In the genomic region with DNA sequence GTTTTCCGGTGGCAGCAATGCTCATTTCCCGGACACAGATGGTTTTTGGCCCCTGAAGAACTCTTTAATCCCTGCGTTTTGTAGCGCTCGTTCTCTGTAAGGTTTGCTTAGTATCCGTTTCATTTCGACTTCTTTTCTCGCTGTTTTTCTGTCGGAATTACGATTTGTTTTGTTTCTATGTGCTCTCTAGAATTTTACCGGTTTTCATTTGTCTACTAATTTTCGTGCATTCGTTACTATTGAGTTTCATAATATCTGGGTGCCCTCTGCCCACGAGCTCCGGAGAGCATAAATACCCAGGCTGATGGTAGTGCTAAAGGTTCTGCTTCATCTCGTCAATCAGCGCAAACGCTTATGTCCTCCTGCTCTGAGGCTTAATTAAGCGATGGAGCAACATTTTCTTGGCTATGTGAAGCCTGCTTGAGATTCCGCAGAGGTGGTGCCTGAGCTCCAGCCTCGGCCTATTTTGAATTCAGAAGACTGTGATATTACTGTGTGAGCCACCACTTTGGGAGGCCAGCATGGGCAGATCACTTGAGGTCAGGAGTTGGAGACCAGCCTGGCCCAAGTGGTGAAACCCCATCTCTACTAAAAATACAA, we compare ENCODE assay signal across 8 cellular contexts. TPM values are rescaled to one million over a fixed set of nuclear protein-coding genes. Genes with fewer than 3 reads are reported as not detected.
DNase-seq lines count a peak whose midpoint lies in the region; ATAC-seq and TF ChIP-seq lines count a peak whose summit lies in the region.

No MANE protein-coding gene starts in this region.

- no peak overlapping the region for H3K9ac ChIP-seq in mammary epithelial cell (ENCODE audit: insufficient read depth, low read length)

- peak overlapping the region; percentile 79 for H2AFZ ChIP-seq in mammary epithelial cell (ENCODE audit: low read depth, low read length)

- POLR2A ChIA-PET in naive thymus-derived CD4-positive, alpha-beta T cell (lab: Charles Lee) = interaction anchor here (0.6 to 17.7 kb wide), 17 partner anchors 7 to 523 kb away, joined by 3 to 1009 read pairs (median 39); a partner anchor contains a TSS

- H4K20me1 ChIP-seq in mammary epithelial cell (ENCODE audit: insufficient read depth, low read length) = no peaks in the 10 kb centered on the region

- DNase-seq in AG10803 (ENCODE audit: low read depth) = peak; percentile 60
- DNase-seq in LHCN-M2 (ENCODE audit: low read depth) = peak; percentile 54
- no peak for DNase-seq in mammary epithelial cell
- peak in 1 of 9 donors; percentile 25 for DNase-seq in naive thymus-derived CD4-positive, alpha-beta T cell
- DNase-seq in T1000 (lab: John Stamatoyannopoulos, UW) = no peak
- DNase-seq in activated effector memory CD4-positive, alpha-beta T cell treated with Interleukin-2 at 50 U/mL for 16 hours = no peak
- DNase-seq in cortex of kidney (lab: John Stamatoyannopoulos, UW) = no peak

- peaks cover 4% of the 10 kb centered on the region for H3K4me1 ChIP-seq in mammary epithelial cell (ENCODE audit: insufficient read depth, low read length)
- H3K4me1 ChIP-seq in naive thymus-derived CD4-positive, alpha-beta T cell (ENCODE audit: control insufficient read depth in 2 of 2, insufficient read depth in 2 of 2, low read length in 2 of 2) = peaks cover 16 to 21% of the 10 kb centered on the region in 2 donors

- WGBS in mammary epithelial cell (ENCODE audit: low coverage, missing lambda C conversion rate) = 18% methylated on average over 21 of the region's 21 CpGs

- peak overlapping the region; percentile 84 to 100 (median 98) for H3K4me3 Mint-ChIP-seq in naive thymus-derived CD4-positive, alpha-beta T cell

- no peak for TF ChIP-seq CTCF in AG10803 (conservative IDR thresholded peaks at IDR 0.05; ENCODE audit: low read length)
- no peak for TF ChIP-seq CTCF in mammary epithelial cell (conservative IDR thresholded peaks at IDR 0.05 in 1 of 2, IDR thresholded peaks at IDR 0.05 in 1 of 2; ENCODE audit: extremely low read depth in 1 of 2, insufficient read depth in 1 of 2, low read depth in 1 of 2, low read length in 2 of 2)

- dilution Hi-C loops in mammary epithelial cell (cut with HindIII; ENCODE audit: low sequenced_read_pairs) = no loop called here

- CTCF ChIA-PET in mammary epithelial cell (lab: Charles Lee; ENCODE audit: low non-redundant PET) = no interaction called here
- CTCF ChIA-PET in naive thymus-derived CD4-positive, alpha-beta T cell (lab: Charles Lee) = interaction anchor here (0.9 to 6.9 kb wide), 8 partner anchors 13 to 87 kb away, joined by 3 to 96 read pairs (median 26); a partner anchor contains a TSS

- intact Hi-C loops in mammary epithelial cell (cut with micrococcal nuclease) = no loop called here
- intact Hi-C loops in naive thymus-derived CD4-positive, alpha-beta T cell (cut with micrococcal nuclease) = loop anchor here (1.0 to 2.0 kb wide), 6 partner anchors 13 to 110 kb away; a partner anchor contains a TSS

- H3K27ac Mint-ChIP-seq in naive thymus-derived CD4-positive, alpha-beta T cell = peak overlapping the region; percentile 97 to 100 (median 100)

- peaks cover 10 to 47% (median 27%) of the 10 kb centered on the region in 7 donors for H3K4me1 Mint-ChIP-seq in naive thymus-derived CD4-positive, alpha-beta T cell

- no peaks in the 10 kb centered on the region for H3K36me3 ChIP-seq in mammary epithelial cell (ENCODE audit: insufficient read depth, low read length)
- no peaks in the 10 kb centered on the region for H3K36me3 ChIP-seq in naive thymus-derived CD4-positive, alpha-beta T cell (ENCODE audit: control insufficient read depth in 2 of 3, insufficient read depth in 3 of 3, low read length in 3 of 3)

- no peak overlapping the region for H3K27ac ChIP-seq in mammary epithelial cell (ENCODE audit: insufficient read depth, low read depth, low read length)
- H3K27ac ChIP-seq in naive thymus-derived CD4-positive, alpha-beta T cell (ENCODE audit: low read depth, low read length) = peak overlapping the region; percentile 89

- no peak for ATAC-seq in naive thymus-derived CD4-positive, alpha-beta T cell
- no peak for ATAC-seq in esophagus mucosa

- H3K4me2 ChIP-seq in mammary epithelial cell (ENCODE audit: insufficient read depth, low read depth, low read length) = peak overlapping the region; percentile 43

- peaks cover 0 to 8% (median 0%) of the 10 kb centered on the region in 5 donors for H3K27me3 Mint-ChIP-seq in naive thymus-derived CD4-positive, alpha-beta T cell

- no peaks in the 10 kb centered on the region for H3K27me3 ChIP-seq in mammary epithelial cell (ENCODE audit: insufficient read depth, low read length)
- H3K27me3 ChIP-seq in naive thymus-derived CD4-positive, alpha-beta T cell (ENCODE audit: control insufficient read depth in 2 of 2, insufficient read depth in 2 of 2, low read length in 2 of 2) = no peaks in the 10 kb centered on the region

- in situ Hi-C loops in mammary epithelial cell (cut with MboI; ENCODE audit: low sequenced_read_pairs in 2 of 2) = no loop called here

- no TSS peak for BruUV-seq in mammary epithelial cell (replicated peaks; lab: Mats Ljungman, UMichigan)

- H3K4me3 ChIP-seq in AG10803 (ENCODE audit: low read length) (peak overlapping the region; percentile 70), mammary epithelial cell (replicated peaks in 1 of 3; ENCODE audit: insufficient read depth in 1 of 3, low read depth in 2 of 3, low read length in 3 of 3) (peak overlapping the region in 2 of 3 experiments; percentile 18 to 33)
- peak overlapping the region; percentile 84 for H3K4me3 ChIP-seq in naive thymus-derived CD4-positive, alpha-beta T cell (ENCODE audit: low read length)

- peaks cover 0 to 3% (median 0%) of the 10 kb centered on the region in 11 donors for H3K9me3 Mint-ChIP-seq in naive thymus-derived CD4-positive, alpha-beta T cell

- peaks cover 0 to 8% (median 3%) of the 10 kb centered on the region in 5 donors for H3K36me3 Mint-ChIP-seq in naive thymus-derived CD4-positive, alpha-beta T cell

- no peaks in the 10 kb centered on the region for H3K79me2 ChIP-seq in mammary epithelial cell (ENCODE audit: insufficient read depth, low read length)

- H3K9me3 ChIP-seq in mammary epithelial cell (replicated peaks; ENCODE audit: insufficient read depth, low read length) = peaks cover 25% of the 10 kb centered on the region
- no peaks in the 10 kb centered on the region for H3K9me3 ChIP-seq in naive thymus-derived CD4-positive, alpha-beta T cell (ENCODE audit: control insufficient read depth in 2 of 3, low read length in 3 of 3)

RNA-seq across cellular contexts. Expression of a gene that starts 44.9 kb away (rescaled TPM):
- total RNA-seq in LHCN-M2 (2014; rRNA removed) (1.7 and 2.6 TPM in 2 replicates), mammary epithelial cell (1 to 10 TPM; 2.2 TPM), esophagus mucosa (1.8 TPM)
- 1.5 TPM for polyA plus RNA-seq in LHCN-M2 (2012)
- 0.07 TPM for polyA plus RNA-seq in mammary epithelial cell
- polyA minus RNA-seq in mammary epithelial cell = not detected
- 10 to 100 TPM; 13.2 to 61.4 (median 42.0) TPM for total RNA-seq in naive thymus-derived CD4-positive, alpha-beta T cell
- polyA plus RNA-seq in naive thymus-derived CD4-positive, alpha-beta T cell = 10 to 100 TPM; 55.7 to 70.2 TPM

Comparison
In these comparisons a context has a peak if more than half of its experiments do, and no peak if none do; other contexts are left out.
1. DNase-seq: peak in AG10803 (single experiment) and LHCN-M2 (single experiment); none in mammary epithelial cell (single experiment), T1000 (single experiment), activated effector memory CD4-positive, alpha-beta T cell treated with Interleukin-2 at 50 U/mL for 16 hours (single experiment) and cortex of kidney (single experiment).
2. H3K4me3 ChIP-seq: peak in every context shown above with its lines; median percentile 84 in naive thymus-derived CD4-positive, alpha-beta T cell; 70 in AG10803; 26 in mammary epithelial cell.